ENCODE assay signal across 8 cellular contexts in genomic region chr2:73112913-73113633, GRCh38. TPM values are rescaled to one million over a fixed set of nuclear protein-coding genes. Genes with fewer than 3 reads are reported as not detected.
A peak's percentile ranks its signal among the peaks of the same experiment; 100 is the strongest.
DNase-seq lines count a peak whose midpoint lies in the region; ATAC-seq, FAIRE-seq and TF ChIP-seq lines count a peak whose summit lies in the region.

A gene with protein sequence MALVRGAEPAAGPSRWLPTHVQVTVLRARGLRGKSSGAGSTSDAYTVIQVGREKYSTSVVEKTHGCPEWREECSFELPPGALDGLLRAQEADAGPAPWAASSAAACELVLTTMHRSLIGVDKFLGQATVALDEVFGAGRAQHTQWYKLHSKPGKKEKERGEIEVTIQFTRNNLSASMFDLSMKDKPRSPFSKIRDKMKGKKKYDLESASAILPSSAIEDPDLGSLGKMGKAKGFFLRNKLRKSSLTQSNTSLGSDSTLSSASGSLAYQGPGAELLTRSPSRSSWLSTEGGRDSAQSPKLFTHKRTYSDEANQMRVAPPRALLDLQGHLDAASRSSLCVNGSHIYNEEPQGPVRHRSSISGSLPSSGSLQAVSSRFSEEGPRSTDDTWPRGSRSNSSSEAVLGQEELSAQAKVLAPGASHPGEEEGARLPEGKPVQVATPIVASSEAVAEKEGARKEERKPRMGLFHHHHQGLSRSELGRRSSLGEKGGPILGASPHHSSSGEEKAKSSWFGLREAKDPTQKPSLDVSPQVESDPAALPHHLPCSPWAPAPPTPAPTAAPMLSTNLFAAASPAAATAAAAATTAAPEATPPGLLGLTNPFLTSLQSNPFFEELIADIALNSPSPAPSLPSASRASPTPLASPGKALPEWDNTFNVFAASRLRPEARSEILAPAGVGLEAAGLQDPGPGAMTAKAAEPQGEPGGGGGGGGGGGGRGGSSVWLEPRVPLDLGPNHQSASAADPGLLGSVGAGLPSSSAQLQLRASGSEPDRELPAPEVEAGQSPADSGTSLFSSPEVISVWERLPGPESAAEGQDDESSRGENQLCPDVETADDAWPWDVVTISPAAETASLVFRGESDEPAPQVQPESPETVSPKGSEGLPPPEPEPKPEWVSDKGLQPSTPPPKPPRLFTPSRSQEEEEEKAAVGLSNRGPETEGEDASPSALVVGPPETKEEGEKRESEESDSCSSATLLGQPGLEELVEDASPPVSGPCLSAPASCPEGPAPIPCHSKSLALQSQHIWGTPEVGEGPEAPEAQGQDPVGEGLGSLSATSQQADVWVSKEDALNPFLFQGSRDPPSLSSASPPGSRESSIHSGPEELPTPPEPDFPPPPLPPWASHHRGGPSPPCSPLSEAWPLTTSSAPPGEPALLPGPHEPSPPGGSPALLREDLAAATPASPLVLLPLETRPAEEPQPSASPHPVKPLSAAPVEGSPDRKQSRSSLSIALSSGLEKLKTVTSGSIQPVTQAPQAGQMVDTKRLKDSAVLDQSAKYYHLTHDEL (N-terminal part only) (minus strand): TSS chr2:73112948. CDS start chr2:73112777, 171 bp downstream.

- peaks cover 8% of the 10 kb centered on the region for H3K79me1 ChIP-seq in H1 (ENCODE audit: low read depth, low read length)

- no peaks in the 10 kb centered on the region for H3K9me3 Mint-ChIP-seq in activated CD8-positive, alpha-beta memory T cell treated with anti-CD3 and anti-CD28 coated beads, Interleukin-2, amount 10 ng/mL, durations not matched to agents 7 days and 5 days (ENCODE audit: low read depth)

- no peak within 1 kb of the TSS; the same call in 1 of the 2 replicates for H2BK20ac ChIP-seq in H1 (ENCODE audit: low read length)

- CTCF ChIA-PET in activated CD8-positive, alpha-beta memory T cell treated with anti-CD3 and anti-CD28 coated beads, Interleukin-2, amount 10 ng/mL, durations not matched to agents 7 days and 5 days (lab: Charles Lee): interaction anchor here (1.1 to 3.9 kb wide), 7 partner anchors 28 to 533 kb away, joined by 3 to 21 read pairs (median 3); no protein-coding TSS in a partner anchor
- CTCF ChIA-PET in H1 (lab: Charles Lee; ENCODE audit: partially characterized antibody): interaction anchor here (0.8 to 7.5 kb wide), 5 partner anchors 11 to 139 kb away, joined by 3 to 63 read pairs (median 25); no protein-coding TSS in a partner anchor

- peaks cover 10 to 14% (median 12%) of the 10 kb centered on the region in 4 experiments; a peak in 6 of 7 replicates for H3K4me1 ChIP-seq in H1 (replicated peaks in 1 of 4; ENCODE audit: control insufficient read depth in 3 of 4, insufficient read depth in 4 of 4, low read length in 3 of 4)

- peak within 1 kb of the TSS; percentile 71 for H4K5ac ChIP-seq in H1 (ENCODE audit: insufficient read length, low read depth, low read length)

- no peak for FAIRE-seq in H1 (lab: Jason Lieb, UNC)

- no peak for TF ChIP-seq CTCF in H1 (IDR thresholded peaks at IDR 0.05; ENCODE audit: control extremely low read depth in 1 of 3, insufficient read depth in 1 of 3, low read depth in 1 of 3, low read length in 3 of 3)

- peak within 1 kb of the TSS; percentile 85 for H4K8ac ChIP-seq in H1 (ENCODE audit: extremely low read depth, insufficient read depth, low read length)

- peak within 1 kb of the TSS; percentile 20; the same call in 1 of the 2 replicates for H2AFZ ChIP-seq in H1 (ENCODE audit: low read length)

- H3K23me2 ChIP-seq in H1 (ENCODE audit: low read depth, low read length): peaks cover 15% of the 10 kb centered on the region

- H3K36me3 ChIP-seq in H1 (ENCODE audit: control insufficient read depth in 2 of 4, insufficient read depth in 4 of 4, low read length in 3 of 4): no peaks in the 10 kb centered on the region

- no peak within 1 kb of the TSS for H3K23ac ChIP-seq in H1 (ENCODE audit: insufficient read length)

- no peaks in the 10 kb centered on the region; a peak in 2 of 7 replicates for H3K27me3 ChIP-seq in H1 (replicated peaks in 1 of 4; ENCODE audit: control insufficient read depth in 3 of 4, extremely low read depth in 1 of 4, insufficient read depth in 3 of 4, low read length in 3 of 4)

- no peak for TF ChIP-seq RAD21 in H1 (IDR thresholded peaks at IDR 0.05 in 1 of 2, conservative IDR thresholded peaks at IDR 0.05 in 1 of 2; ENCODE audit: low read depth in 2 of 2, low read length in 2 of 2)

- H4K20me1 ChIP-seq in H1 (replicated peaks in 1 of 2; ENCODE audit: control insufficient read depth in 1 of 2, insufficient read depth in 2 of 2, low read length in 2 of 2): peaks cover 0 to 4% of the 10 kb centered on the region in 2 experiments

- no peak within 1 kb of the TSS for H3K14ac ChIP-seq in H1 (ENCODE audit: insufficient read length)

- H3K27me3 Mint-ChIP-seq in activated CD8-positive, alpha-beta memory T cell treated with anti-CD3 and anti-CD28 coated beads, Interleukin-2, amount 10 ng/mL, durations not matched to agents 7 days and 5 days: peaks cover 37% of the 10 kb centered on the region

- POLR2A ChIA-PET in H1 (lab: Charles Lee; ENCODE audit: partially characterized antibody): interaction anchor here (1.0 to 3.7 kb wide), 9 partner anchors 11 to 121 kb away, joined by 3 to 17 read pairs (median 5); partner anchors contain the start of genes CCT7 and PRADC1

- peak within 1 kb of the TSS; percentile 66 for H3K4me3 Mint-ChIP-seq in activated CD8-positive, alpha-beta memory T cell treated with anti-CD3 and anti-CD28 coated beads, Interleukin-2, amount 10 ng/mL, durations not matched to agents 7 days and 5 days

- no peak within 1 kb of the TSS for H2BK5ac ChIP-seq in H1 (ENCODE audit: low read depth, low read length)

- H2BK12ac ChIP-seq in H1 (ENCODE audit: low read depth, low read length): peak within 1 kb of the TSS; percentile 80; the same call in 1 of the 2 replicates

- H3K9me3 ChIP-seq in H1 (ENCODE audit: insufficient read depth in 2 of 2, low read depth in 1 of 2, low read length in 1 of 2): peaks cover 0 to 5% of the 10 kb centered on the region in 2 experiments; a peak in 1 of 4 replicates

- no peak within 1 kb of the TSS for H3K27ac Mint-ChIP-seq in activated CD8-positive, alpha-beta memory T cell treated with anti-CD3 and anti-CD28 coated beads, Interleukin-2, amount 10 ng/mL, durations not matched to agents 7 days and 5 days

- H2BK15ac ChIP-seq in H1 (ENCODE audit: low read length): no peak within 1 kb of the TSS

- H3K4ac ChIP-seq in H1 (replicated peaks; ENCODE audit: insufficient read length, low read depth, low read length): no peak within 1 kb of the TSS

- H2BK120ac ChIP-seq in H1 (replicated peaks; ENCODE audit: low read depth, low read length): no peak within 1 kb of the TSS

- ATAC-seq in GM18511 (IDR thresholded peaks at IDR 0.05; ENCODE audit: unreplicated experiment) (peak; percentile 76), HG03097 (IDR thresholded peaks at IDR 0.05; ENCODE audit: low FRiP score, unreplicated experiment) (peak; percentile 53)
- ATAC-seq in activated CD8-positive, alpha-beta memory T cell treated with anti-CD3 and anti-CD28 coated beads, Interleukin-2, amount 10 ng/mL, durations not matched to agents 7 days and 5 days: peak; percentile 89

- no peak within 1 kb of the TSS for H2AK5ac ChIP-seq in H1 (ENCODE audit: low read depth, low read length)

- peaks cover 0 to 15% of the 10 kb centered on the region in 2 experiments; a peak in 2 of 4 replicates for H3K79me2 ChIP-seq in H1 (ENCODE audit: control insufficient read depth in 1 of 2, insufficient read depth in 2 of 2, low read length in 2 of 2)

- H3K4me2 ChIP-seq in H1 (ENCODE audit: insufficient read depth in 1 of 2, low read depth in 2 of 2, low read length in 2 of 2): peak within 1 kb of the TSS; percentile 80 to 95

- peaks cover 11% of the 10 kb centered on the region for H3K4me1 Mint-ChIP-seq in activated CD8-positive, alpha-beta memory T cell treated with anti-CD3 and anti-CD28 coated beads, Interleukin-2, amount 10 ng/mL, durations not matched to agents 7 days and 5 days

- H3K36me3 Mint-ChIP-seq in activated CD8-positive, alpha-beta memory T cell treated with anti-CD3 and anti-CD28 coated beads, Interleukin-2, amount 10 ng/mL, durations not matched to agents 7 days and 5 days: no peaks in the 10 kb centered on the region

- H3K18ac ChIP-seq in H1 (ENCODE audit: extremely low read depth, low read length): peak within 1 kb of the TSS; percentile 78

- 0 out of 3 replicates have a peak, but pooled peaks of 1 of the 2 experiments have one; percentile 26 for TF ChIP-seq POLR2A in H1 (IDR thresholded peaks at IDR 0.05; ENCODE audit: control extremely low read depth in 1 of 2, low read depth in 2 of 2, low read length in 2 of 2)

- H3K27ac ChIP-seq in H1 (ENCODE audit: low read depth, low read length): no peak within 1 kb of the TSS

- peak within 1 kb of the TSS; percentile 16 to 55 (median 48); a peak in 5 of 7 replicates for H3K9ac ChIP-seq in H1 (replicated peaks in 1 of 4; ENCODE audit: extremely low read depth in 1 of 4, low read depth in 3 of 4, low read length in 3 of 4)

- DNase-seq in 8988T: peak; percentile 70
- DNase-seq in NCI-H748 treated with DMSO at 0.1 percent for 48 hours (lab: John Stamatoyannopoulos, UW): peak; percentile 31
- DNase-seq in activated CD8-positive, alpha-beta memory T cell treated with anti-CD3 and anti-CD28 coated beads, Interleukin-2, amount 10 ng/mL, durations not matched to agents 7 days and 5 days: peak; percentile 68
- DNase-seq in H1 (ENCODE audit: low read depth in 1 of 2, low spot score in 2 of 2): peak in 1 of 2 experiments; percentile 91
- DNase-seq in medulla oblongata (ENCODE audit: extremely low spot score): peak; percentile 64
- DNase-seq in stimulated activated CD4-positive, alpha-beta T cell treated with anti-CD3 and anti-CD28 coated beads, TNF-alpha, amount 100 ng/mL, for 24 hours (ENCODE audit: low read depth in 3 of 3): peak; percentile 55 to 78 (median 59)

- no peak within 1 kb of the TSS for H4K91ac ChIP-seq in H1 (replicated peaks; ENCODE audit: insufficient read length, low read length)

- no peak for TF ChIP-seq EP300 in H1 (IDR thresholded peaks at IDR 0.05; ENCODE audit: borderline replicate concordance in 1 of 2, low read depth in 2 of 2, low read length in 2 of 2)

- peak within 1 kb of the TSS; percentile 55 for H3K56ac ChIP-seq in H1 (replicated peaks; ENCODE audit: insufficient read length, low read depth, low read length)

- H3K4me3 ChIP-seq in H1 (ENCODE audit: extremely low read depth in 1 of 4, insufficient read depth in 2 of 4, low read depth in 3 of 4, low read length in 4 of 4): peak within 1 kb of the TSS; percentile 58 to 73 (median 66)

- WGBS in H1 (ENCODE audit: extremely low coverage in 1 of 2, insufficient coverage in 1 of 2, insufficient read length in 1 of 2, insufficient replicate concordance in 2 of 2, low coverage in 1 of 2, low lambda C conversion rate in 2 of 2, missing lambda C conversion rate in 1 of 2), 2 experiments: 0% methylated on average over 39 of the region's 88 CpGs; no CpG with 5 or more reads in 1 of the 2 experiments

RNA-seq across cellular contexts. Expression of the gene that starts here (rescaled TPM):
- 1 to 10 TPM; 1.1 to 2.9 TPM for total RNA-seq in activated CD8-positive, alpha-beta memory T cell treated with anti-CD3 and anti-CD28 coated beads, Interleukin-2, amount 10 ng/mL, durations not matched to agents 7 days and 5 days
- 13.5 and 17.0 TPM in 2 replicates for total RNA-seq in H1 (2021; fragmentation: NEBNext Ultra II Directional; extraction: Animal tissue kit (Norgen Biotek cat#: 25700))
- polyA plus RNA-seq in H1 (2011; rRNA removed): 6.3 and 9.0 TPM in 2 replicates
- 7.1 TPM for polyA plus RNA-seq in H1 (2011; cell fraction: cytosol; rRNA removed)
- 11.7 TPM for polyA plus RNA-seq in H1 (2011; cell fraction: nucleus; rRNA removed)
- 10.4 to 12.7 TPM (median 11.1 TPM) in 4 replicates for polyA plus RNA-seq in H1 (2012, experiment 1 of 2)
- polyA plus RNA-seq in H1 (2012, experiment 2 of 2): 12.7 TPM
- polyA plus RNA-seq in H1 (2013, experiment 1 of 2): 7.8 TPM
- 7.9 TPM for polyA plus RNA-seq in H1 (2013, experiment 2 of 2)
- 12.5 and 14.9 TPM in 2 replicates for polyA minus RNA-seq in H1 (2011; rRNA and poly(A)+ RNA removed)
- 4.8 TPM for polyA minus RNA-seq in H1 (2011; cell fraction: cytosol; rRNA and poly(A)+ RNA removed)
- polyA minus RNA-seq in H1 (2011; cell fraction: nucleus; rRNA and poly(A)+ RNA removed): 8.9 TPM
